ENCODE assay signal across 1 cellular context in the genomic region with DNA sequence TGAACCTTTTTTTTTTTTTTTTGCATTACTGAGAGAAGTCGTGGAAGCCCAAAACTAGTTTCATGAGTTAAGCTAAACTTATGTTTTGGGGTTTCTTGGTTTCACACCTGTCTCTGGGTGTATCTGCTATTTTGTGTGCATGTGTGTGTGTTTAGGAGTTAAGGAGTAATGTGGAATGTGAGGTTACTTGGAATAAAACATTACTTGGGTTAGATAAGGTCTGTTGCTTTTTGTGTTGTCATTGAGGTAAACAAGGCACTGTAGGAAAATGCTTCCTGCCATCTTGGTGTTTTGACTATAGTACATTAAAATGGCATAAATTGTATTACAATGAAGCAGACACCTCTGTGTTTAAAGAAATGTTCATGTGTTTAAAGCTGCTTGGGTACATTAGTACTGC.
TF ChIP-seq lines count a peak whose summit lies in the region.

No MANE protein-coding gene starts in this region.

TF ChIP-seq in K562, 482 proteins besides CTCF, POLR2A, EP300 and RAD21 (continued from another document and continues in another):
- TF ChIP-seq MBD1 (CRISPR knock-in tag; IDR thresholded peaks at IDR 0.05): no peak
- no peak for TF ChIP-seq SRSF9 (IDR thresholded peaks at IDR 0.05; ENCODE audit: borderline replicate concordance, low read depth, low read length)
- TF ChIP-seq E4F1 (CRISPR knock-in tag; IDR thresholded peaks at IDR 0.05; ENCODE audit: borderline replicate concordance): no peak
- TF ChIP-seq MTA2 (IDR thresholded peaks at IDR 0.05; ENCODE audit: low read depth): 0 out of 2 replicates have a peak, but pooled peaks have one; percentile 5
- no peak for TF ChIP-seq ZNF146 (CRISPR knock-in tag; IDR thresholded peaks at IDR 0.05; ENCODE audit: unreplicated experiment)
- TF ChIP-seq USF2 (CRISPR knock-in tag; IDR thresholded peaks at IDR 0.05): no peak
- TF ChIP-seq CBFA2T2 (conservative IDR thresholded peaks at IDR 0.05): no peak
- no peak for TF ChIP-seq KLF10 (CRISPR knock-in tag; IDR thresholded peaks at IDR 0.05)
- TF ChIP-seq ELF1 (tag; IDR thresholded peaks at IDR 0.05): no peak
- TF ChIP-seq, protein P1, sequence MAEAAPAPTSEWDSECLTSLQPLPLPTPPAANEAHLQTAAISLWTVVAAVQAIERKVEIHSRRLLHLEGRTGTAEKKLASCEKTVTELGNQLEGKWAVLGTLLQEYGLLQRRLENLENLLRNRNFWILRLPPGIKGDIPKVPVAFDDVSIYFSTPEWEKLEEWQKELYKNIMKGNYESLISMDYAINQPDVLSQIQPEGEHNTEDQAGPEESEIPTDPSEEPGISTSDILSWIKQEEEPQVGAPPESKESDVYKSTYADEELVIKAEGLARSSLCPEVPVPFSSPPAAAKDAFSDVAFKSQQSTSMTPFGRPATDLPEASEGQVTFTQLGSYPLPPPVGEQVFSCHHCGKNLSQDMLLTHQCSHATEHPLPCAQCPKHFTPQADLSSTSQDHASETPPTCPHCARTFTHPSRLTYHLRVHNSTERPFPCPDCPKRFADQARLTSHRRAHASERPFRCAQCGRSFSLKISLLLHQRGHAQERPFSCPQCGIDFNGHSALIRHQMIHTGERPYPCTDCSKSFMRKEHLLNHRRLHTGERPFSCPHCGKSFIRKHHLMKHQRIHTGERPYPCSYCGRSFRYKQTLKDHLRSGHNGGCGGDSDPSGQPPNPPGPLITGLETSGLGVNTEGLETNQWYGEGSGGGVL (CRISPR knock-in tag; IDR thresholded peaks at IDR 0.05): no peak
- no peak for TF ChIP-seq GATAD2A (IDR thresholded peaks at IDR 0.05)
- no peak for TF ChIP-seq CBX2 (IDR thresholded peaks at IDR 0.05; ENCODE audit: insufficient read depth, low read length, poor library complexity, severe bottlenecking)
- TF ChIP-seq HNRNPUL1 (IDR thresholded peaks at IDR 0.05; ENCODE audit: low read length): no peak
- TF ChIP-seq CBFA2T3 (IDR thresholded peaks at IDR 0.05): 0 out of 2 replicates have a peak, but pooled peaks have one; percentile 43
- no peak for TF ChIP-seq SIX5 (IDR thresholded peaks at IDR 0.05; ENCODE audit: borderline replicate concordance in 1 of 2, insufficient read depth in 1 of 2, low read depth in 1 of 2, low read length in 2 of 2)
- no peak for TF ChIP-seq TSC22D4 (tag; IDR thresholded peaks at IDR 0.05)
- TF ChIP-seq CREB1 (IDR thresholded peaks at IDR 0.05): no peak
- no peak for TF ChIP-seq CREB1 (CRISPR knock-in tag; IDR thresholded peaks at IDR 0.05)
- peak; percentile 48 for TF ChIP-seq ARID1B (IDR thresholded peaks at IDR 0.05)
- no peak for TF ChIP-seq GTF2B (IDR thresholded peaks at IDR 0.05; ENCODE audit: extremely low read depth, insufficient read length)
- TF ChIP-seq ZNF354B (CRISPR knock-in tag; IDR thresholded peaks at IDR 0.05): no peak
- TF ChIP-seq, protein P2, sequence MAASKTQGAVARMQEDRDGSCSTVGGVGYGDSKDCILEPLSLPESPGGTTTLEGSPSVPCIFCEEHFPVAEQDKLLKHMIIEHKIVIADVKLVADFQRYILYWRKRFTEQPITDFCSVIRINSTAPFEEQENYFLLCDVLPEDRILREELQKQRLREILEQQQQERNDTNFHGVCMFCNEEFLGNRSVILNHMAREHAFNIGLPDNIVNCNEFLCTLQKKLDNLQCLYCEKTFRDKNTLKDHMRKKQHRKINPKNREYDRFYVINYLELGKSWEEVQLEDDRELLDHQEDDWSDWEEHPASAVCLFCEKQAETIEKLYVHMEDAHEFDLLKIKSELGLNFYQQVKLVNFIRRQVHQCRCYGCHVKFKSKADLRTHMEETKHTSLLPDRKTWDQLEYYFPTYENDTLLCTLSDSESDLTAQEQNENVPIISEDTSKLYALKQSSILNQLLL (CRISPR knock-in tag; IDR thresholded peaks at IDR 0.05; ENCODE audit: borderline replicate concordance): no peak
- TF ChIP-seq, protein P3, sequence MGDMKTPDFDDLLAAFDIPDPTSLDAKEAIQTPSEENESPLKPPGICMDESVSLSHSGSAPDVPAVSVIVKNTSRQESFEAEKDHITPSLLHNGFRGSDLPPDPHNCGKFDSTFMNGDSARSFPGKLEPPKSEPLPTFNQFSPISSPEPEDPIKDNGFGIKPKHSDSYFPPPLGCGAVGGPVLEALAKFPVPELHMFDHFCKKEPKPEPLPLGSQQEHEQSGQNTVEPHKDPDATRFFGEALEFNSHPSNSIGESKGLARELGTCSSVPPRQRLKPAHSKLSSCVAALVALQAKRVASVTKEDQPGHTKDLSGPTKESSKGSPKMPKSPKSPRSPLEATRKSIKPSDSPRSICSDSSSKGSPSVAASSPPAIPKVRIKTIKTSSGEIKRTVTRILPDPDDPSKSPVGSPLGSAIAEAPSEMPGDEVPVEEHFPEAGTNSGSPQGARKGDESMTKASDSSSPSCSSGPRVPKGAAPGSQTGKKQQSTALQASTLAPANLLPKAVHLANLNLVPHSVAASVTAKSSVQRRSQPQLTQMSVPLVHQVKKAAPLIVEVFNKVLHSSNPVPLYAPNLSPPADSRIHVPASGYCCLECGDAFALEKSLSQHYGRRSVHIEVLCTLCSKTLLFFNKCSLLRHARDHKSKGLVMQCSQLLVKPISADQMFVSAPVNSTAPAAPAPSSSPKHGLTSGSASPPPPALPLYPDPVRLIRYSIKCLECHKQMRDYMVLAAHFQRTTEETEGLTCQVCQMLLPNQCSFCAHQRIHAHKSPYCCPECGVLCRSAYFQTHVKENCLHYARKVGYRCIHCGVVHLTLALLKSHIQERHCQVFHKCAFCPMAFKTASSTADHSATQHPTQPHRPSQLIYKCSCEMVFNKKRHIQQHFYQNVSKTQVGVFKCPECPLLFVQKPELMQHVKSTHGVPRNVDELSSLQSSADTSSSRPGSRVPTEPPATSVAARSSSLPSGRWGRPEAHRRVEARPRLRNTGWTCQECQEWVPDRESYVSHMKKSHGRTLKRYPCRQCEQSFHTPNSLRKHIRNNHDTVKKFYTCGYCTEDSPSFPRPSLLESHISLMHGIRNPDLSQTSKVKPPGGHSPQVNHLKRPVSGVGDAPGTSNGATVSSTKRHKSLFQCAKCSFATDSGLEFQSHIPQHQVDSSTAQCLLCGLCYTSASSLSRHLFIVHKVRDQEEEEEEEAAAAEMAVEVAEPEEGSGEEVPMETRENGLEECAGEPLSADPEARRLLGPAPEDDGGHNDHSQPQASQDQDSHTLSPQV (IDR thresholded peaks at IDR 0.05): 0 out of 2 replicates have a peak, but pooled peaks have one; percentile 45
- TF ChIP-seq ZZZ3 (IDR thresholded peaks at IDR 0.05): no peak
- TF ChIP-seq KDM1A (IDR thresholded peaks at IDR 0.05): no peak
- no peak for TF ChIP-seq STAT5B (CRISPR knock-in tag; IDR thresholded peaks at IDR 0.05)
- no peak for TF ChIP-seq TRIM28 (IDR thresholded peaks at IDR 0.05)
- TF ChIP-seq TAF15 (IDR thresholded peaks at IDR 0.05; ENCODE audit: low read depth, low read length): no peak
- no peak for TF ChIP-seq FOXA1 (IDR thresholded peaks at IDR 0.05; ENCODE audit: borderline replicate concordance)
- TF ChIP-seq FOXM1 (IDR thresholded peaks at IDR 0.05; ENCODE audit: low read depth): 0 out of 2 replicates have a peak, but pooled peaks have one; percentile 7
- TF ChIP-seq FOXM1 (CRISPR knock-in tag; IDR thresholded peaks at IDR 0.05; ENCODE audit: low read depth): no peak
- TF ChIP-seq PCBP2 (IDR thresholded peaks at IDR 0.05; ENCODE audit: low read depth, low read length, poor library complexity, severe bottlenecking): no peak
- TF ChIP-seq BCOR (IDR thresholded peaks at IDR 0.05): no peak
- TF ChIP-seq BACH1 (tag; IDR thresholded peaks at IDR 0.05): no peak
- peak; percentile 26; the same call in 1 of the 2 replicates for TF ChIP-seq NFE2 (IDR thresholded peaks at IDR 0.05; ENCODE audit: low read depth)
- 0 out of 2 replicates have a peak, but pooled peaks have one; percentile 18 for TF ChIP-seq ZBTB40 (IDR thresholded peaks at IDR 0.05)
- TF ChIP-seq ZBTB40 (CRISPR knock-in tag; IDR thresholded peaks at IDR 0.05): no peak
- TF ChIP-seq DPF2 (IDR thresholded peaks at IDR 0.05): peak; percentile 61
